Comparison of ENCODE assay signal across 3 cellular contexts in the genomic region with DNA sequence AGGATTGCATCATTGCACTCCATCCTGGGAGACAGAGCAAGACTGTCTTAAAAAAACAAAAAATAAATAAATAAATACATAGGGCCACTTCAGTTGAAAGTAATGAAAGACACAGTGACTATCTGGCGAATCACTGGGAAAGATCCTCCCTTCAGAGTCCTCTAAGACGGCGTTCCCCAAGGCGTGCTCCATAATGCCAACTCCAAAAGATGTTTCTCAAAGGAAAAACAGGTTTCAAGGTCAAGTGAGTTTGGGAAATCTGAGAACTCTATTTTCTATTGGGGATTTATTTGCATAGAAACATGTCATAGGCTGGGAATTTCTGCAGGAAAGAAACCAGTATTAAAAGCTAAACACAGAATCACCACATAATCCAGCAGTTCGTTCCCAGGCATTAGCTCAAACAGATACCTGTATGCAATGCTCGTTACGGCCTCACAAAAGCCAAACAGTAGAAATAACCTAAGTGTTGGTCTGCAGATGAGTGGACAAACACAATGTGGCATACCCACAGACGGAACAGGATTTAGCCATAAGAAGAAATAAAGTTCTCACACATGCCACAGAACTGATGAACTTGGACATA.
TF ChIP-seq lines count a peak whose summit lies in the region.

No MANE protein-coding gene starts in this region.

TF ChIP-seq in IMR-90, 13 proteins besides CTCF, POLR2A, EP300 and RAD21:
- TF ChIP-seq CEBPB (IDR thresholded peaks at IDR 0.05; ENCODE audit: low read depth, low read length) (peak; percentile 71), RCOR1 (IDR thresholded peaks at IDR 0.05; ENCODE audit: insufficient replicate concordance, low read length) (no peak)

TF ChIP-seq in K562, 482 proteins besides CTCF, POLR2A, EP300 and RAD21:
- TF ChIP-seq, protein P1, sequence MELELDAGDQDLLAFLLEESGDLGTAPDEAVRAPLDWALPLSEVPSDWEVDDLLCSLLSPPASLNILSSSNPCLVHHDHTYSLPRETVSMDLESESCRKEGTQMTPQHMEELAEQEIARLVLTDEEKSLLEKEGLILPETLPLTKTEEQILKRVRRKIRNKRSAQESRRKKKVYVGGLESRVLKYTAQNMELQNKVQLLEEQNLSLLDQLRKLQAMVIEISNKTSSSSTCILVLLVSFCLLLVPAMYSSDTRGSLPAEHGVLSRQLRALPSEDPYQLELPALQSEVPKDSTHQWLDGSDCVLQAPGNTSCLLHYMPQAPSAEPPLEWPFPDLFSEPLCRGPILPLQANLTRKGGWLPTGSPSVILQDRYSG (tag; conservative IDR thresholded peaks at IDR 0.05; ENCODE audit: low read depth) = no peak
- TF ChIP-seq KAT8 (IDR thresholded peaks at IDR 0.05; ENCODE audit: low read depth) = no peak
- TF ChIP-seq SRF (CRISPR knock-in tag; IDR thresholded peaks at IDR 0.05) = no peak
- TF ChIP-seq, protein P2, sequence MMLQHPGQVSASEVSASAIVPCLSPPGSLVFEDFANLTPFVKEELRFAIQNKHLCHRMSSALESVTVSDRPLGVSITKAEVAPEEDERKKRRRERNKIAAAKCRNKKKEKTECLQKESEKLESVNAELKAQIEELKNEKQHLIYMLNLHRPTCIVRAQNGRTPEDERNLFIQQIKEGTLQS (IDR thresholded peaks at IDR 0.05) = peak; percentile 21; the same call in 1 of the 2 replicates
- TF ChIP-seq, protein P2 (CRISPR knock-in tag; conservative IDR thresholded peaks at IDR 0.05) = no peak
- TF ChIP-seq ZNF232 (CRISPR knock-in tag; IDR thresholded peaks at IDR 0.05) = no peak
- TF ChIP-seq PHF21A (IDR thresholded peaks at IDR 0.05; ENCODE audit: borderline replicate concordance, low read depth) = no peak
- no peak for TF ChIP-seq ZNF644 (tag; IDR thresholded peaks at IDR 0.05; ENCODE audit: low read depth)
- TF ChIP-seq ZNF79 (CRISPR knock-in tag; IDR thresholded peaks at IDR 0.05; ENCODE audit: low read depth) = no peak
- TF ChIP-seq PTTG1 (tag; IDR thresholded peaks at IDR 0.05; ENCODE audit: low read depth) = no peak
- TF ChIP-seq, protein P3, sequence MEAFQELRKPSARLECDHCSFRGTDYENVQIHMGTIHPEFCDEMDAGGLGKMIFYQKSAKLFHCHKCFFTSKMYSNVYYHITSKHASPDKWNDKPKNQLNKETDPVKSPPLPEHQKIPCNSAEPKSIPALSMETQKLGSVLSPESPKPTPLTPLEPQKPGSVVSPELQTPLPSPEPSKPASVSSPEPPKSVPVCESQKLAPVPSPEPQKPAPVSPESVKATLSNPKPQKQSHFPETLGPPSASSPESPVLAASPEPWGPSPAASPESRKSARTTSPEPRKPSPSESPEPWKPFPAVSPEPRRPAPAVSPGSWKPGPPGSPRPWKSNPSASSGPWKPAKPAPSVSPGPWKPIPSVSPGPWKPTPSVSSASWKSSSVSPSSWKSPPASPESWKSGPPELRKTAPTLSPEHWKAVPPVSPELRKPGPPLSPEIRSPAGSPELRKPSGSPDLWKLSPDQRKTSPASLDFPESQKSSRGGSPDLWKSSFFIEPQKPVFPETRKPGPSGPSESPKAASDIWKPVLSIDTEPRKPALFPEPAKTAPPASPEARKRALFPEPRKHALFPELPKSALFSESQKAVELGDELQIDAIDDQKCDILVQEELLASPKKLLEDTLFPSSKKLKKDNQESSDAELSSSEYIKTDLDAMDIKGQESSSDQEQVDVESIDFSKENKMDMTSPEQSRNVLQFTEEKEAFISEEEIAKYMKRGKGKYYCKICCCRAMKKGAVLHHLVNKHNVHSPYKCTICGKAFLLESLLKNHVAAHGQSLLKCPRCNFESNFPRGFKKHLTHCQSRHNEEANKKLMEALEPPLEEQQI (IDR thresholded peaks at IDR 0.05) = no peak
- no peak for TF ChIP-seq ZNF551 (CRISPR knock-in tag; IDR thresholded peaks at IDR 0.05)
- TF ChIP-seq CEBPG (CRISPR knock-in tag; IDR thresholded peaks at IDR 0.05) = no peak; the same call in 1 of the 2 replicates
- TF ChIP-seq CEBPG (tag; conservative IDR thresholded peaks at IDR 0.05 in 1 of 2, IDR thresholded peaks at IDR 0.05 in 1 of 2) = 0 out of 4 replicates have a peak, but pooled peaks of 1 of the 2 experiments have one; percentile 7
- no peak for TF ChIP-seq SETDB1 (IDR thresholded peaks at IDR 0.05; ENCODE audit: low read length)
- no peak for TF ChIP-seq ESRRB (CRISPR knock-in tag; IDR thresholded peaks at IDR 0.05; ENCODE audit: borderline replicate concordance)

TF ChIP-seq in SK-N-SH, 30 proteins besides CTCF, POLR2A, EP300 and RAD21:
- TF ChIP-seq, protein P4, sequence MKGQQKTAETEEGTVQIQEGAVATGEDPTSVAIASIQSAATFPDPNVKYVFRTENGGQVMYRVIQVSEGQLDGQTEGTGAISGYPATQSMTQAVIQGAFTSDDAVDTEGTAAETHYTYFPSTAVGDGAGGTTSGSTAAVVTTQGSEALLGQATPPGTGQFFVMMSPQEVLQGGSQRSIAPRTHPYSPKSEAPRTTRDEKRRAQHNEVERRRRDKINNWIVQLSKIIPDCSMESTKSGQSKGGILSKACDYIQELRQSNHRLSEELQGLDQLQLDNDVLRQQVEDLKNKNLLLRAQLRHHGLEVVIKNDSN (IDR thresholded peaks at IDR 0.05; ENCODE audit: borderline replicate concordance, low read depth) = no peak
- TF ChIP-seq FOXM1 (IDR thresholded peaks at IDR 0.05; ENCODE audit: low read depth) (no peak), SMC3 (IDR thresholded peaks at IDR 0.05; ENCODE audit: low read depth, low read length) (no peak), RFX5 (IDR thresholded peaks at IDR 0.05; ENCODE audit: low read length) (no peak), EZH2phosphoT487 (IDR thresholded peaks at IDR 0.05; ENCODE audit: borderline replicate concordance, low read depth) (no peak), NRF1 (IDR thresholded peaks at IDR 0.05; ENCODE audit: low read depth, low read length) (no peak), TAF1 (IDR thresholded peaks at IDR 0.05; ENCODE audit: borderline replicate concordance, low read depth, low read length) (no peak), FOXJ3 (CRISPR knock-in tag; IDR thresholded peaks at IDR 0.05) (no peak), GATA2 (CRISPR knock-in tag; IDR thresholded peaks at IDR 0.05) (no peak), MXI1 (IDR thresholded peaks at IDR 0.05; ENCODE audit: low read depth, low read length) (no peak), MEF2A (IDR thresholded peaks at IDR 0.05; ENCODE audit: borderline replicate concordance, low read depth) (no peak), NFIC (IDR thresholded peaks at IDR 0.05; ENCODE audit: borderline replicate concordance) (no peak)
- TF ChIP-seq, protein P5, sequence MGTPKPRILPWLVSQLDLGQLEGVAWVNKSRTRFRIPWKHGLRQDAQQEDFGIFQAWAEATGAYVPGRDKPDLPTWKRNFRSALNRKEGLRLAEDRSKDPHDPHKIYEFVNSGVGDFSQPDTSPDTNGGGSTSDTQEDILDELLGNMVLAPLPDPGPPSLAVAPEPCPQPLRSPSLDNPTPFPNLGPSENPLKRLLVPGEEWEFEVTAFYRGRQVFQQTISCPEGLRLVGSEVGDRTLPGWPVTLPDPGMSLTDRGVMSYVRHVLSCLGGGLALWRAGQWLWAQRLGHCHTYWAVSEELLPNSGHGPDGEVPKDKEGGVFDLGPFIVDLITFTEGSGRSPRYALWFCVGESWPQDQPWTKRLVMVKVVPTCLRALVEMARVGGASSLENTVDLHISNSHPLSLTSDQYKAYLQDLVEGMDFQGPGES (IDR thresholded peaks at IDR 0.05; ENCODE audit: low read depth, low read length) = no peak
- TF ChIP-seq, protein P6, sequence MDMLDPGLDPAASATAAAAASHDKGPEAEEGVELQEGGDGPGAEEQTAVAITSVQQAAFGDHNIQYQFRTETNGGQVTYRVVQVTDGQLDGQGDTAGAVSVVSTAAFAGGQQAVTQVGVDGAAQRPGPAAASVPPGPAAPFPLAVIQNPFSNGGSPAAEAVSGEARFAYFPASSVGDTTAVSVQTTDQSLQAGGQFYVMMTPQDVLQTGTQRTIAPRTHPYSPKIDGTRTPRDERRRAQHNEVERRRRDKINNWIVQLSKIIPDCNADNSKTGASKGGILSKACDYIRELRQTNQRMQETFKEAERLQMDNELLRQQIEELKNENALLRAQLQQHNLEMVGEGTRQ (IDR thresholded peaks at IDR 0.05; ENCODE audit: borderline replicate concordance, low read depth, low read length) = no peak
- TF ChIP-seq, protein P7, sequence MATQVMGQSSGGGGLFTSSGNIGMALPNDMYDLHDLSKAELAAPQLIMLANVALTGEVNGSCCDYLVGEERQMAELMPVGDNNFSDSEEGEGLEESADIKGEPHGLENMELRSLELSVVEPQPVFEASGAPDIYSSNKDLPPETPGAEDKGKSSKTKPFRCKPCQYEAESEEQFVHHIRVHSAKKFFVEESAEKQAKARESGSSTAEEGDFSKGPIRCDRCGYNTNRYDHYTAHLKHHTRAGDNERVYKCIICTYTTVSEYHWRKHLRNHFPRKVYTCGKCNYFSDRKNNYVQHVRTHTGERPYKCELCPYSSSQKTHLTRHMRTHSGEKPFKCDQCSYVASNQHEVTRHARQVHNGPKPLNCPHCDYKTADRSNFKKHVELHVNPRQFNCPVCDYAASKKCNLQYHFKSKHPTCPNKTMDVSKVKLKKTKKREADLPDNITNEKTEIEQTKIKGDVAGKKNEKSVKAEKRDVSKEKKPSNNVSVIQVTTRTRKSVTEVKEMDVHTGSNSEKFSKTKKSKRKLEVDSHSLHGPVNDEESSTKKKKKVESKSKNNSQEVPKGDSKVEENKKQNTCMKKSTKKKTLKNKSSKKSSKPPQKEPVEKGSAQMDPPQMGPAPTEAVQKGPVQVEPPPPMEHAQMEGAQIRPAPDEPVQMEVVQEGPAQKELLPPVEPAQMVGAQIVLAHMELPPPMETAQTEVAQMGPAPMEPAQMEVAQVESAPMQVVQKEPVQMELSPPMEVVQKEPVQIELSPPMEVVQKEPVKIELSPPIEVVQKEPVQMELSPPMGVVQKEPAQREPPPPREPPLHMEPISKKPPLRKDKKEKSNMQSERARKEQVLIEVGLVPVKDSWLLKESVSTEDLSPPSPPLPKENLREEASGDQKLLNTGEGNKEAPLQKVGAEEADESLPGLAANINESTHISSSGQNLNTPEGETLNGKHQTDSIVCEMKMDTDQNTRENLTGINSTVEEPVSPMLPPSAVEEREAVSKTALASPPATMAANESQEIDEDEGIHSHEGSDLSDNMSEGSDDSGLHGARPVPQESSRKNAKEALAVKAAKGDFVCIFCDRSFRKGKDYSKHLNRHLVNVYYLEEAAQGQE (IDR thresholded peaks at IDR 0.05; ENCODE audit: low read depth, low read length) = no peak
